1 cellular context compared by ENCODE assay signal in genomic region chr12:29782821-29783772, GRCh38.
A peak's percentile ranks its signal among the peaks of the same experiment; 100 is the strongest.
TF ChIP-seq lines count a peak whose summit lies in the region.

No MANE protein-coding gene starts in this region.

TF ChIP-seq in H1, 55 proteins besides CTCF, POLR2A, EP300 and RAD21 (continued from another document):
- TF ChIP-seq TAF7 (optimal IDR thresholded peaks at IDR 0.05; ENCODE audit: borderline replicate concordance, low read depth, low read length), result no peak
- no peak for TF ChIP-seq SP2 (IDR thresholded peaks at IDR 0.05; ENCODE audit: low read length)
- no peak for TF ChIP-seq EGR1 (IDR thresholded peaks at IDR 0.05; ENCODE audit: borderline replicate concordance, low read depth, low read length)
- TF ChIP-seq, protein P1, sequence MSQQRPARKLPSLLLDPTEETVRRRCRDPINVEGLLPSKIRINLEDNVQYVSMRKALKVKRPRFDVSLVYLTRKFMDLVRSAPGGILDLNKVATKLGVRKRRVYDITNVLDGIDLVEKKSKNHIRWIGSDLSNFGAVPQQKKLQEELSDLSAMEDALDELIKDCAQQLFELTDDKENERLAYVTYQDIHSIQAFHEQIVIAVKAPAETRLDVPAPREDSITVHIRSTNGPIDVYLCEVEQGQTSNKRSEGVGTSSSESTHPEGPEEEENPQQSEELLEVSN (IDR thresholded peaks at IDR 0.05), result peak; percentile 93
- TF ChIP-seq EZH2 (IDR thresholded peaks at IDR 0.05; ENCODE audit: low read depth, low read length, severe bottlenecking), result peak; percentile 23
- TF ChIP-seq ATF2 (IDR thresholded peaks at IDR 0.05; ENCODE audit: low read length), result no peak
- no peak for TF ChIP-seq GABPA (IDR thresholded peaks at IDR 0.05; ENCODE audit: borderline replicate concordance, insufficient read depth, low read length)
- TF ChIP-seq HDAC6 (IDR thresholded peaks at IDR 0.05; ENCODE audit: low read depth, low read length), result no peak
- no peak for TF ChIP-seq SP1 (IDR thresholded peaks at IDR 0.05; ENCODE audit: low read depth, low read length)
- 0 out of 4 replicates have a peak, but pooled peaks of 1 of the 2 experiments have one; percentile 17 for TF ChIP-seq HDAC2 (IDR thresholded peaks at IDR 0.05; ENCODE audit: borderline replicate concordance in 1 of 2, low read depth in 2 of 2, low read length in 2 of 2)
- no peak for TF ChIP-seq RBBP5 (IDR thresholded peaks at IDR 0.05; ENCODE audit: borderline replicate concordance, low read depth, low read length)
- TF ChIP-seq CEBPB (IDR thresholded peaks at IDR 0.05; ENCODE audit: low read depth, low read length), result no peak
- TF ChIP-seq BACH1 (IDR thresholded peaks at IDR 0.05; ENCODE audit: low read length), result no peak
- TF ChIP-seq ZNF274 (IDR thresholded peaks at IDR 0.05; ENCODE audit: borderline replicate concordance, extremely low read depth, low read length), result no peak
- no peak for TF ChIP-seq BCL11A (IDR thresholded peaks at IDR 0.05; ENCODE audit: low read depth in 2 of 2, low read length in 2 of 2)
- TF ChIP-seq FOSL1 (IDR thresholded peaks at IDR 0.05; ENCODE audit: insufficient read depth, low read depth, low read length), result no peak
- peak; percentile 9 for TF ChIP-seq RNF2 (IDR thresholded peaks at IDR 0.05; ENCODE audit: borderline replicate concordance, low read depth, low read length, missing control alignments, poor library complexity, severe bottlenecking)
- peak; percentile 43; the same call in 1 of the 2 replicates for TF ChIP-seq TAF1 (IDR thresholded peaks at IDR 0.05; ENCODE audit: low read depth, low read length)
- TF ChIP-seq KDM4A (IDR thresholded peaks at IDR 0.05; ENCODE audit: low read depth, low read length, severe bottlenecking), result peak; percentile 81
- no peak for TF ChIP-seq NANOG (IDR thresholded peaks at IDR 0.05; ENCODE audit: insufficient read depth, low read depth, low read length, poor library complexity, severe bottlenecking)
- no peak for TF ChIP-seq CTBP2 (IDR thresholded peaks at IDR 0.05; ENCODE audit: borderline replicate concordance, insufficient read depth, insufficient read length, low read length)
- no peak for TF ChIP-seq KDM1A (IDR thresholded peaks at IDR 0.05; ENCODE audit: borderline replicate concordance, low read length)
- TF ChIP-seq, protein P2, sequence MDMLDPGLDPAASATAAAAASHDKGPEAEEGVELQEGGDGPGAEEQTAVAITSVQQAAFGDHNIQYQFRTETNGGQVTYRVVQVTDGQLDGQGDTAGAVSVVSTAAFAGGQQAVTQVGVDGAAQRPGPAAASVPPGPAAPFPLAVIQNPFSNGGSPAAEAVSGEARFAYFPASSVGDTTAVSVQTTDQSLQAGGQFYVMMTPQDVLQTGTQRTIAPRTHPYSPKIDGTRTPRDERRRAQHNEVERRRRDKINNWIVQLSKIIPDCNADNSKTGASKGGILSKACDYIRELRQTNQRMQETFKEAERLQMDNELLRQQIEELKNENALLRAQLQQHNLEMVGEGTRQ (IDR thresholded peaks at IDR 0.05; ENCODE audit: low read length), result no peak
- TF ChIP-seq ASH2L (IDR thresholded peaks at IDR 0.05; ENCODE audit: low read length), result no peak
- TF ChIP-seq RFX5 (IDR thresholded peaks at IDR 0.05; ENCODE audit: borderline replicate concordance, low read depth, low read length), result no peak
- no peak for TF ChIP-seq CHD2 (IDR thresholded peaks at IDR 0.05; ENCODE audit: low read length)
- no peak for TF ChIP-seq CBX5 (IDR thresholded peaks at IDR 0.05; ENCODE audit: low read depth, low read length)
- TF ChIP-seq SRF (IDR thresholded peaks at IDR 0.05; ENCODE audit: low read depth, low read length), result no peak
- 0 out of 2 replicates have a peak, but pooled peaks have one; percentile 7 for TF ChIP-seq PHF8 (conservative IDR thresholded peaks at IDR 0.05; ENCODE audit: low read depth, low read length)
- TF ChIP-seq SIRT6 (IDR thresholded peaks at IDR 0.05; ENCODE audit: low read length), result no peak
- TF ChIP-seq CBX8 (IDR thresholded peaks at IDR 0.05; ENCODE audit: borderline replicate concordance, low read depth, low read length), result no peak
- no peak for TF ChIP-seq BRCA1 (IDR thresholded peaks at IDR 0.05; ENCODE audit: low read depth, low read length)
- TF ChIP-seq POLR2AphosphoS5 (IDR thresholded peaks at IDR 0.05; ENCODE audit: low read depth, low read length), result no peak
- TF ChIP-seq SAP30 (IDR thresholded peaks at IDR 0.05; ENCODE audit: insufficient read depth, insufficient replicate concordance, low read length), result no peak
- no peak for TF ChIP-seq NRF1 (IDR thresholded peaks at IDR 0.05; ENCODE audit: low read depth, low read length)
- no peak for TF ChIP-seq ATF3 (IDR thresholded peaks at IDR 0.05; ENCODE audit: insufficient read depth, low read depth, low read length)
- TF ChIP-seq SP4 (IDR thresholded peaks at IDR 0.05; ENCODE audit: low read length), result no peak
- TF ChIP-seq TEAD4 (IDR thresholded peaks at IDR 0.05; ENCODE audit: low read depth, low read length), result no peak
- TF ChIP-seq TBP (IDR thresholded peaks at IDR 0.05; ENCODE audit: low read depth, low read length), result peak; percentile 13; the same call in 1 of the 2 replicates
- TF ChIP-seq CREB1 (IDR thresholded peaks at IDR 0.05), result no peak
- TF ChIP-seq YY1 (IDR thresholded peaks at IDR 0.05; ENCODE audit: low read depth, low read length), result no peak; the same call in 1 of the 2 replicates
- no peak for TF ChIP-seq RXRA (IDR thresholded peaks at IDR 0.05; ENCODE audit: insufficient read depth, low read depth, low read length)
- TF ChIP-seq GTF2F1 (IDR thresholded peaks at IDR 0.05; ENCODE audit: borderline replicate concordance, low read depth, low read length), result no peak
- no peak for TF ChIP-seq CHD1 (IDR thresholded peaks at IDR 0.05; ENCODE audit: low read depth, low read length)
- no peak for TF ChIP-seq KDM5A (IDR thresholded peaks at IDR 0.05; ENCODE audit: low read length)
- no peak for TF ChIP-seq CHD7 (IDR thresholded peaks at IDR 0.05; ENCODE audit: insufficient replicate concordance, low read length)
TF ChIP-seq in H1: peak in this region for 11.
